In the genomic region with DNA sequence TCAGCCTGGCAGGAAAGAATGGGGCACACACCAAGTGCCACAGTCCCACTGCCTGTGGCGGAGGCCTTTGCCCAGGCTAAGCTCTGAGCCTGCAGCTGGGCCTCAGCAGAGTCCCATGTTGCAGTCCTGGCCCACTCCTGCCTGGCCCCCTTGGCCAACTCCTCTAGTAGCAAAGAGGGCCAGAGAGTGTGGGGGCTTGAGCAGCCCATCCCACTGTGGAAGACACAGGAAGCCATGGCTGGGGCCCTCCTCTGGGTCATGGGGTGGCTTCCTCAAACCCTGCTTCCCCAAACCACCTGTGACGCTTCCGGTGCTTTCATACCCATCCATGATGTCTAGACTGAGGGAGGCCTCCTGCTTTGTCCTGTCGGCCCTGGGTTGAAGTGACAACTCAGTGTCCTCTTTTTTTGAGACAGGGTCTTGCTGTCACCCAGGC, we compare ENCODE assay signal across 8 cellular contexts. TPM values are rescaled to one million over a fixed set of nuclear protein-coding genes. Genes with fewer than 3 reads are reported as not detected.
DNase-seq lines count a peak whose midpoint lies in the region; ATAC-seq, FAIRE-seq and TF ChIP-seq lines count a peak whose summit lies in the region.
"Had no signal": no experiment of that assay in that cellular context is flagged by ENCODE, and none has a peak within 500 bp of the region (broad histone marks: within the 10 kb centered on the region; RNA-seq: fewer than 3 reads in every experiment).

No MANE protein-coding gene starts in this region.

- H3K27me3 Mint-ChIP-seq in activated naive CD8-positive, alpha-beta T cell treated with anti-CD3 and anti-CD28 coated beads, Interleukin-2, amount 50 U/mL, for 24 hours: no peaks in the 10 kb centered on the region

- peaks cover 43% of the 10 kb centered on the region for H3K4me1 ChIP-seq in parathyroid adenoma

- no peak for FAIRE-seq in GM12892 (lab: Jason Lieb, UNC)
- FAIRE-seq: keratinocyte had no signal

- no peaks in the 10 kb centered on the region for H3K9me3 ChIP-seq in parathyroid adenoma (ENCODE audit: control insufficient read depth, low read length)

- no peak overlapping the region for H3K4me3 ChIP-seq in parathyroid adenoma (ENCODE audit: low read depth, low read length)

- no peak overlapping the region for H3K4me3 Mint-ChIP-seq in activated naive CD8-positive, alpha-beta T cell treated with anti-CD3 and anti-CD28 coated beads, Interleukin-2, amount 50 U/mL, for 24 hours

- no peaks in the 10 kb centered on the region for H3K36me3 ChIP-seq in parathyroid adenoma (ENCODE audit: control insufficient read depth, insufficient read depth, low read length)

- TF ChIP-seq POLR2A in GM12892 (IDR thresholded peaks at IDR 0.05; ENCODE audit: low read depth, low read length): peak; percentile 58

- H3K4me2 ChIP-seq in parathyroid adenoma (ENCODE audit: low read length): no peak overlapping the region

- peak; percentile 16 for ATAC-seq in activated naive CD8-positive, alpha-beta T cell treated with anti-CD3 and anti-CD28 coated beads, Interleukin-2, amount 50 U/mL, for 24 hours

- H3K27ac Mint-ChIP-seq in activated naive CD8-positive, alpha-beta T cell treated with anti-CD3 and anti-CD28 coated beads, Interleukin-2, amount 50 U/mL, for 24 hours: peak overlapping the region; percentile 74

- DNase-seq in GM12892 (ENCODE audit: insufficient read length) (no peak), MV-4-11 (lab: John Stamatoyannopoulos, UW) (peak; percentile 37), activated gamma-delta T cell treated with Interleukin-2 at 50 U/mL for 16 hours (no peak), NCI-H2196 (lab: John Stamatoyannopoulos, UW; ENCODE audit: unreplicated experiment) (no peak), kidney glomerular epithelial cell (lab: John Stamatoyannopoulos, UW) (no peak)
- DNase-seq in activated naive CD8-positive, alpha-beta T cell treated with anti-CD3 and anti-CD28 coated beads, Interleukin-2, amount 50 U/mL, for 24 hours: peak; percentile 39

- no peaks in the 10 kb centered on the region for H3K27me3 ChIP-seq in parathyroid adenoma (ENCODE audit: control insufficient read depth, insufficient read depth, low read length)

- peaks cover 64% of the 10 kb centered on the region for H3K36me3 Mint-ChIP-seq in activated naive CD8-positive, alpha-beta T cell treated with anti-CD3 and anti-CD28 coated beads, Interleukin-2, amount 50 U/mL, for 24 hours (ENCODE audit: low read depth)

- H3K4me1 Mint-ChIP-seq in activated naive CD8-positive, alpha-beta T cell treated with anti-CD3 and anti-CD28 coated beads, Interleukin-2, amount 50 U/mL, for 24 hours: peaks cover 88% of the 10 kb centered on the region

- no peaks in the 10 kb centered on the region for H3K9me3 Mint-ChIP-seq in activated naive CD8-positive, alpha-beta T cell treated with anti-CD3 and anti-CD28 coated beads, Interleukin-2, amount 50 U/mL, for 24 hours

- H3K27ac ChIP-seq in parathyroid adenoma: peak overlapping the region; percentile 90

- peaks cover 9% of the 10 kb centered on the region for H3K79me2 ChIP-seq in parathyroid adenoma

- no peak overlapping the region for H2AFZ ChIP-seq in parathyroid adenoma

- H3K9ac ChIP-seq in parathyroid adenoma: no peak overlapping the region

- TF ChIP-seq CTCF in parathyroid adenoma (IDR thresholded peaks at IDR 0.05): no peak

RNA-seq across cellular contexts. Expression of a gene that starts 5.8 kb away (rescaled TPM):
- polyA plus RNA-seq in GM12892 (2012; ENCODE audit: missing spikeins): 46.3 TPM

RNA-seq across cellular contexts. Expression of a gene that starts 6.4 kb away (rescaled TPM):
- polyA plus RNA-seq in GM12892 (2012; ENCODE audit: missing spikeins): 330 TPM

RNA-seq across cellular contexts. Expression of a gene that starts 24.7 kb away (rescaled TPM):
- polyA plus RNA-seq in GM12892 (2012; ENCODE audit: missing spikeins): 15.2 TPM

RNA-seq across cellular contexts. Expression of a gene that starts 43.8 kb away (rescaled TPM):
- polyA plus RNA-seq in GM12892 (2012; ENCODE audit: missing spikeins): not detected
- polyA plus RNA-seq: keratinocyte had no signal

Comparison
In these comparisons a context has a peak if more than half of its experiments do, and no peak if none do; other contexts are left out.
1. DNase-seq: peak in MV-4-11 (single experiment) and activated naive CD8-positive, alpha-beta T cell treated with anti-CD3 and anti-CD28 coated beads, Interleukin-2, amount 50 U/mL, for 24 hours (single experiment); none in GM12892 (single experiment), activated gamma-delta T cell treated with Interleukin-2 at 50 U/mL for 16 hours (single experiment), NCI-H2196 (single experiment) and kidney glomerular epithelial cell (single experiment).